ENCODE assay signal across 7 cellular contexts in genomic region chr3:39150803-39151631, GRCh38. TPM values are rescaled to one million over a fixed set of nuclear protein-coding genes. Genes with fewer than 3 reads are reported as not detected.
DNase-seq lines count a peak whose midpoint lies in the region; ATAC-seq, FAIRE-seq and TF ChIP-seq lines count a peak whose summit lies in the region.

No MANE protein-coding gene starts in this region.

- H3K4me3 ChIP-seq in Panc1 (ENCODE audit: low read depth in 2 of 2, low read length in 2 of 2): peak overlapping the region; percentile 67 to 75
- H3K4me3 ChIP-seq in adrenal gland: peak overlapping the region in 3 of 4 donors; percentile 8 to 85 (median 52)
- no peak overlapping the region for H3K4me3 ChIP-seq in cardiac muscle cell
- H3K4me3 ChIP-seq in ovary: peak overlapping the region; percentile 99

- no peak for DNase-seq in Panc1 (ENCODE audit: low read depth, low spot score)
- peak; percentile 90 to 97 (median 97) for DNase-seq in adrenal gland
- DNase-seq in cardiac muscle cell (ENCODE audit: low read depth in 1 of 2, low spot score in 1 of 2): peak; percentile 79 to 99
- peak; percentile 93 to 97 (median 96) for DNase-seq in ovary
- peak; percentile 82 for DNase-seq in urothelium cell line (ENCODE audit: low spot score)

- 6 to 11% (median 9%) methylated on average over 7 to 9 of the region's 9 CpGs for WGBS in adrenal gland, 4 donors
- WGBS in ovary, 3 donors: 5 to 6% (median 6%) methylated on average over 9 of the region's 9 CpGs

- peaks cover 64% of the 10 kb centered on the region for H3K4me1 ChIP-seq in Panc1 (ENCODE audit: control insufficient read depth, insufficient read depth, low read length)
- H3K4me1 ChIP-seq in adrenal gland (replicated peaks in 1 of 2): peaks cover 60 to 65% of the 10 kb centered on the region in 2 donors
- H3K4me1 ChIP-seq in cardiac muscle cell (ENCODE audit: low read depth): peaks cover 58% of the 10 kb centered on the region
- peaks cover 38% of the 10 kb centered on the region for H3K4me1 ChIP-seq in ovary (ENCODE audit: insufficient read depth)

- peak overlapping the region; percentile 49; the same call in 1 of the 2 replicates for H3K27ac ChIP-seq in Panc1 (ENCODE audit: low read length)
- peak overlapping the region; percentile 90 to 100 (median 99) for H3K27ac ChIP-seq in adrenal gland
- peak overlapping the region; percentile 96 for H3K27ac ChIP-seq in cardiac muscle cell
- H3K27ac ChIP-seq in ovary: peak overlapping the region; percentile 91 to 95

- H3K9me3 ChIP-seq in Panc1 (ENCODE audit: control insufficient read depth, insufficient read depth, low read depth, low read length): no peaks in the 10 kb centered on the region
- H3K9me3 ChIP-seq in adrenal gland (replicated peaks in 1 of 3): no peaks in the 10 kb centered on the region
- H3K9me3 ChIP-seq in cardiac muscle cell (ENCODE audit: low read depth): no peaks in the 10 kb centered on the region
- no peaks in the 10 kb centered on the region for H3K9me3 ChIP-seq in ovary

- ATAC-seq in GM18505 (IDR thresholded peaks at IDR 0.05; ENCODE audit: unreplicated experiment) (no peak), Panc1 (0 out of 2 replicates have a peak, but pooled peaks have one; percentile 2), HG03196 (IDR thresholded peaks at IDR 0.05; ENCODE audit: unreplicated experiment) (no peak)

- BruUV-seq in Panc1 (replicated peaks; lab: Mats Ljungman, UMichigan): no TSS peak

- TF ChIP-seq POLR2A in GM18505 (IDR thresholded peaks at IDR 0.05; ENCODE audit: borderline replicate concordance, extremely low read depth, insufficient read depth, insufficient read length) (peak; percentile 29), adrenal gland (IDR thresholded peaks at IDR 0.05) (peak in 1 of 2 donors; percentile 77), ovary (IDR thresholded peaks at IDR 0.05) (peak; percentile 40)

- no peak for TF ChIP-seq EP300 in ovary (IDR thresholded peaks at IDR 0.05)

- in situ Hi-C loops in Panc1 (cut with HindIII; ENCODE audit: low pct_unique_long_range_greater_than_20kb, low sequenced_read_pairs): no loop called here

- POLR2A ChIA-PET in Panc1 (lab: Charles Lee): no interaction called here

- FAIRE-seq in urothelium cell line (lab: Jason Lieb, UNC): no peak

- H3K36me3 ChIP-seq in Panc1 (ENCODE audit: control insufficient read depth, insufficient read depth, low read length) (no peaks in the 10 kb centered on the region), adrenal gland (replicated peaks in 1 of 2) (peaks cover 0 to 5% of the 10 kb centered on the region in 2 donors), cardiac muscle cell (peaks cover 3% of the 10 kb centered on the region), ovary (no peaks in the 10 kb centered on the region)

- intact Hi-C loops in Panc1 (cut with micrococcal nuclease; ENCODE audit: unreplicated experiment) (no loop called here), adrenal gland (cut with DNase I) (no loop called here), ovary (cut with DNase I) (no loop called here)

- CTCF ChIA-PET in Panc1 (lab: Charles Lee): no interaction called here

- TF ChIP-seq CTCF in Panc1 (IDR thresholded peaks at IDR 0.05) (no peak), adrenal gland (IDR thresholded peaks at IDR 0.05) (peak in 1 of 6 experiments; percentile 1), cardiac muscle cell (IDR thresholded peaks at IDR 0.05; ENCODE audit: low read depth, low read length) (no peak), ovary (IDR thresholded peaks at IDR 0.05) (no peak)

- H3K27me3 ChIP-seq in Panc1 (ENCODE audit: control insufficient read depth, insufficient read depth, low read length) (no peaks in the 10 kb centered on the region), adrenal gland (no peaks in the 10 kb centered on the region), cardiac muscle cell (no peaks in the 10 kb centered on the region), ovary (no peaks in the 10 kb centered on the region)

RNA-seq across cellular contexts. Expression of gene CSRNP1, which starts 2.4 kb away (rescaled TPM):
- total RNA-seq in Panc1 (2021; ENCODE audit: unreplicated experiment): 4.5 TPM
- 2.8 TPM for polyA plus RNA-seq in Panc1 (2012; ENCODE audit: insufficient read length)
- 10 to 100 TPM; 21.9 to 62.2 (median 30.1) TPM for total RNA-seq in adrenal gland
- 10 to 100 TPM in 2 of 3 donors, 1 to 10 TPM in 1; 9.9 to 32.7 (median 16.2) TPM for polyA plus RNA-seq in adrenal gland
- total RNA-seq in cardiac muscle cell: 11.0 and 13.6 TPM in 2 replicates
- polyA plus RNA-seq in cardiac muscle cell: 9.6 and 11.7 TPM in 2 replicates
- 100 to 1,000 TPM in 2 of 7 donors, 10 to 100 TPM in 5; 22.4 to 118 (median 54.9) TPM for total RNA-seq in ovary
- polyA plus RNA-seq in ovary: 10 to 100 TPM in 1 of 2 donors, 1 to 10 TPM in 1; 6.5 to 24.7 TPM

RNA-seq across cellular contexts. Expression of gene XIRP1, which starts 41.4 kb away (rescaled TPM):
- not detected for total RNA-seq in Panc1 (2021; ENCODE audit: unreplicated experiment)
- not detected for polyA plus RNA-seq in Panc1 (2012; ENCODE audit: insufficient read length)
- total RNA-seq in adrenal gland: under 1 TPM in 3 of 8 donors, not detected in 5; 0.10 to 0.28 (median 0.13) TPM
- polyA plus RNA-seq in adrenal gland: under 1 TPM in 2 of 3 donors, not detected in 1; 0.40 to 0.48 TPM
- 195 and 315 TPM in 2 replicates for total RNA-seq in cardiac muscle cell
- polyA plus RNA-seq in cardiac muscle cell: 136 and 199 TPM in 2 replicates
- total RNA-seq in ovary: under 1 TPM in 2 of 7 donors, not detected in 5; 0.10 to 0.11 TPM
- under 1 TPM; 0.04 to 0.13 TPM for polyA plus RNA-seq in ovary

RNA-seq across cellular contexts. Expression of gene TTC21A, which starts 43.5 kb away (rescaled TPM):
- total RNA-seq in Panc1 (2021; ENCODE audit: unreplicated experiment) (7.7 TPM), adrenal gland (10 to 100 TPM in 2 of 8 donors, 1 to 10 TPM in 6; 1.2 to 12.1 (median 5.8) TPM), cardiac muscle cell (2.7 and 3.1 TPM in 2 replicates), ovary (10 to 100 TPM in 3 of 7 donors, 1 to 10 TPM in 4; 4.8 to 21.4 (median 9.1) TPM)
- 5.3 TPM for polyA plus RNA-seq in Panc1 (2012; ENCODE audit: insufficient read length)
- polyA plus RNA-seq in adrenal gland (10 to 100 TPM in 2 of 3 donors, 1 to 10 TPM in 1; 1.7 to 35.7 (median 14.6) TPM), cardiac muscle cell (2.9 and 4.2 TPM in 2 replicates), ovary (1 to 10 TPM; 4.2 to 4.8 TPM)

RNA-seq across cellular contexts. Expression of gene GORASP1, which starts 43.6 kb away (rescaled TPM):
- total RNA-seq in Panc1 (2021; ENCODE audit: unreplicated experiment) (39.4 TPM), adrenal gland (10 to 100 TPM; 24.3 to 66.2 (median 54.4) TPM), cardiac muscle cell (128 and 135 TPM in 2 replicates), ovary (10 to 100 TPM; 38.0 to 54.5 (median 47.8) TPM)
- 35.4 TPM for polyA plus RNA-seq in Panc1 (2012; ENCODE audit: insufficient read length)
- polyA plus RNA-seq in adrenal gland (10 to 100 TPM; 30.5 to 49.1 (median 35.1) TPM), cardiac muscle cell (69.3 and 70.3 TPM in 2 replicates), ovary (10 to 100 TPM; 31.4 to 32.5 TPM)

Comparison
In these comparisons a context has a peak if more than half of its experiments do, and no peak if none do; other contexts are left out.
1. H3K27ac ChIP-seq: peak in every context shown above with its lines; median percentile 99 in adrenal gland; 96 in cardiac muscle cell; 93 in ovary; 49 in Panc1.
2. RNA of gene XIRP1, which starts 41.4 kb away (total RNA-seq): 195 to 315 TPM in cardiac muscle cell; 0.10 to 0.28 TPM in adrenal gland, 0.10 to 0.11 TPM in ovary and not detected in Panc1 (single experiment); every median in the first group is over 100 times any median in the second.